Comparison of ENCODE assay signal across 8 cellular contexts in the genomic region with DNA sequence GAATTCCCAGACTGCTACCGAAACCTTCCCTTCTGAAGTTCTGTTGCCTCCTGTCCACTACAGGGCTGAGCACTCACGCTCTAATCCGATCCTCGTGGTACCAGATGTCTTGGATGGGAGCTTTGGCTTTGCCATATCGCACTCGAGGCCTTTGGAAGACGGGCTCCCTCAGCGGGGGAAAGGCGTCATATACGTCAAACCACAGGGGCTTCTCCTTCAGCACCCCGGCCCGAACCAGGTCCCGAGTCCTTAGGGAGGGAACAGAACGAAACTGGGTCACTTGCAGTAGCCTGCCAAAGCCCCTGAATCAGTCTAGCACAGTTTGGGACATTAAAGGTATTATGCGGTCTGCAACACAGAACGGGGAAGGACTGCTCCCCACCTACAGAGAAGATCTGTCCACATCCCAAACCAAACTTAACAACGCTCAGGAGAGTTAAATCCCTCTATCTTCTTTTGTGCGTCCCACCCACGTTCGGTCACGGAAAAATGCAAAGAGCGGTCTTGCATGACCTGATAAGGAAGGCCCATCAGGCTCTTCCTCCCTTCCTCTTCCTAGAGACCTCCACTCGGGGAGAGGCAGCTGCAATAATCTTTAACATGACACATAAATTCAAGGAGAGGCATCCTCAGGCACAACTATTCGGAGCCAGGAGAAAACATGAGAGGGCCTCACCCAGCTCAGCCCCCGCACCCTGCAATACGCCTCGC. TPM values are rescaled to one million over a fixed set of nuclear protein-coding genes. Genes with fewer than 3 reads are reported as not detected.
DNase-seq lines count a peak whose midpoint lies in the region; ATAC-seq and TF ChIP-seq lines count a peak whose summit lies in the region.

No MANE protein-coding gene starts in this region.

- H3K79me2 ChIP-seq in Karpas-422 (ENCODE audit: low read length): peaks cover 34% of the 10 kb centered on the region

- peak overlapping the region; percentile 94 for H3K4me3 ChIP-seq in GM12864 (ENCODE audit: low read depth, low read length)
- H3K4me3 ChIP-seq in Karpas-422 (ENCODE audit: low read length): peak overlapping the region; percentile 89

- H3K27me3 ChIP-seq in Karpas-422 (ENCODE audit: low read length): no peaks in the 10 kb centered on the region

- H2AFZ ChIP-seq in Karpas-422 (ENCODE audit: low read length): no peak overlapping the region

- H3K27ac ChIP-seq in Karpas-422 (ENCODE audit: low read length) (peak overlapping the region; percentile 21; the same call in 1 of the 2 replicates), cingulate gyrus (ENCODE audit: low read depth, low read length) (peak overlapping the region; percentile 85)

- no peaks in the 10 kb centered on the region for H3K9me2 ChIP-seq in Karpas-422 (replicated peaks; ENCODE audit: insufficient read depth, low read length)

- H3K9me3 Mint-ChIP-seq in nephron: no peaks in the 10 kb centered on the region

- H3K9ac ChIP-seq in Karpas-422 (ENCODE audit: low read length): peak overlapping the region; percentile 86

- no peaks in the 10 kb centered on the region for H3K27me3 Mint-ChIP-seq in nephron (ENCODE audit: low read depth)

- H3K36me3 ChIP-seq in Karpas-422 (ENCODE audit: insufficient read depth, low read length): peaks cover 8% of the 10 kb centered on the region; the same call in 1 of the 2 replicates

- no peak for DNase-seq in GM12864 (ENCODE audit: low read depth)
- DNase-seq in Karpas-422: no peak
- no peak for DNase-seq in NCI-H2029 treated with DMSO at 0.1 percent for 48 hours (lab: John Stamatoyannopoulos, UW)
- DNase-seq in central memory CD4-positive, alpha-beta T cell: no peak

- no peak for TF ChIP-seq CTCF in GM12864 (IDR thresholded peaks at IDR 0.05; ENCODE audit: low read depth, low read length, missing control alignments)
- no peak for TF ChIP-seq CTCF in nephron (IDR thresholded peaks at IDR 0.05; ENCODE audit: unreplicated experiment in 3 of 3)

- H3K4me2 ChIP-seq in Karpas-422 (ENCODE audit: low read depth, low read length, poor library complexity, severe bottlenecking): peak overlapping the region; percentile 86

- peaks cover 28% of the 10 kb centered on the region for H3K4me1 ChIP-seq in Karpas-422 (ENCODE audit: low read length)

- peak overlapping the region; percentile 95 to 96 (median 96) for H3K4me3 Mint-ChIP-seq in nephron

- H3K27ac Mint-ChIP-seq in nephron: peak overlapping the region; percentile 96 to 99 (median 99)

- H4K20me1 ChIP-seq in Karpas-422 (ENCODE audit: insufficient read depth, low read depth, low read length): no peaks in the 10 kb centered on the region

- H3K4me1 Mint-ChIP-seq in nephron: peaks cover 50% of the 10 kb centered on the region

- peaks cover 23% of the 10 kb centered on the region for H3K36me3 Mint-ChIP-seq in nephron (ENCODE audit: low read depth)

- no peaks in the 10 kb centered on the region for H3K9me3 ChIP-seq in Karpas-422 (ENCODE audit: low read length)

- no peak for ATAC-seq in HG02678 (IDR thresholded peaks at IDR 0.05; ENCODE audit: unreplicated experiment)
- ATAC-seq in HG02763 (IDR thresholded peaks at IDR 0.05; ENCODE audit: unreplicated experiment): no peak

RNA-seq across cellular contexts. Expression of gene MRPS23, which starts 0.5 kb away (rescaled TPM):
- 35.1 and 61.3 TPM in 2 replicates for total RNA-seq in Karpas-422 (2014; rRNA removed; shearing (Covaris generic); ENCODE audit: low replicate concordance)
